21 cellular contexts compared by ENCODE assay signal in the genomic region with DNA sequence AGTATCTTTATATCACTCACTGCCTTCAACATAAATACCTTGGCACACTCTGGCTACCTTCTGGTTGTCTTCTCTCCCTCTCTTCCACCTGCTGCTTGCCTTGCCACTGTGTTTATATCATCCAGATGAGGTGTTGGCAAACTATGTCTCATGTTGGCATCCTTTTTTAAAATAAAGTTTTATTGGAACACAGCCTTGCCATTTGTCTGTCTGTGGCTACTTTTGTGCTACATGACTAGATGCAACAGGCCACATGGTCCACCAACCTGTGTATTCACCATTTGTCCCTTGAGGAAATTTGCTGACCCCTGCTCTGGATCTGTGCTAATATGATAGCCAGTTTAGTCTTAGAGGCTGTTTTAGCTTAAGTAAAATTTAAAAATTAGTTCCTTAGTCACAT.
"Had no signal": no experiment of that assay in that cellular context is flagged by ENCODE, and none has a peak within 500 bp of the region (broad histone marks: within the 10 kb centered on the region; RNA-seq: fewer than 3 reads in every experiment).

No MANE protein-coding gene starts in this region.

- ATAC-seq: esophagus mucosa; gastrocnemius medialis; left lobe of liver; natural killer cell treated with Interleukin-12 subunit alpha and Interleukin-12 subunit beta and Interleukin-15 and Interleukin-18, amount 100 ng/mL, for 72 hours; stimulated activated memory B cell treated with anti-CD40 and anti-IgM and Interleukin-4, amounts not matched to agents 10 μg/mL and 1 μg/mL and 100 μg/mL, for 72 hours had no signal

- H3K4me1 Mint-ChIP-seq: endodermal cell, neural progenitor cell had no signal

- H3K4me3 Mint-ChIP-seq: endodermal cell; memory B cell; natural killer cell treated with Interleukin-12 subunit alpha and Interleukin-12 subunit beta and Interleukin-15 and Interleukin-18, amount 100 ng/mL, for 72 hours; neural progenitor cell; stimulated activated memory B cell treated with anti-CD40 and anti-IgM and Interleukin-4, amounts not matched to agents 10 μg/mL and 1 μg/mL and 100 μg/mL, for 72 hours; stimulated activated naive CD8-positive, alpha-beta T cell treated with anti-CD3 and anti-CD28 coated beads, Interleukin-15, Interleukin-2, amounts not matched to agents 100 ng/mL and 50 ng/mL, for 24 hours had no signal

- H3K27ac Mint-ChIP-seq: endodermal cell; memory B cell; neural progenitor cell; progenitor cell of endocrine pancreas; stimulated activated memory B cell treated with anti-CD40 and anti-IgM and Interleukin-4, amounts not matched to agents 10 μg/mL and 1 μg/mL and 100 μg/mL, for 72 hours; stimulated activated naive CD8-positive, alpha-beta T cell treated with anti-CD3 and anti-CD28 coated beads, Interleukin-15, Interleukin-2, amounts not matched to agents 100 ng/mL and 50 ng/mL, for 24 hours had no signal

- H3K27me3 Mint-ChIP-seq: memory B cell; naive B cell; natural killer cell treated with Interleukin-12 subunit alpha and Interleukin-12 subunit beta and Interleukin-15 and Interleukin-18, amount 100 ng/mL, for 72 hours; progenitor cell of endocrine pancreas; stimulated activated memory B cell treated with anti-CD40 and anti-IgM and Interleukin-4, amounts not matched to agents 10 μg/mL and 1 μg/mL and 100 μg/mL, for 72 hours; stimulated activated naive CD8-positive, alpha-beta T cell treated with anti-CD3 and anti-CD28 coated beads, Interleukin-15, Interleukin-2, amounts not matched to agents 100 ng/mL and 50 ng/mL, for 24 hours had no signal

- DNase-seq: cortex of kidney; dorsolateral prefrontal cortex; effector CD4-positive, alpha-beta T cell; endodermal cell; foreskin fibroblast; gastrocnemius medialis; head of caudate nucleus; naive B cell; sigmoid colon; stimulated activated CD4-positive, alpha-beta T cell treated with anti-CD3 and anti-CD28 coated beads, Interleukin-2, amount 100 ng/mL, for 24 hours; stimulated activated CD4-positive, alpha-beta T cell treated with anti-CD3 and anti-CD28 coated beads, Interleukin-4, amount 100 ng/mL, for 24 hours; upper lobe of left lung had no signal

- H3K9me3 ChIP-seq: gastrocnemius medialis, sigmoid colon, thoracic aorta, upper lobe of left lung had no signal

- H3K9me3 Mint-ChIP-seq: memory B cell; natural killer cell treated with Interleukin-12 subunit alpha and Interleukin-12 subunit beta and Interleukin-15 and Interleukin-18, amount 100 ng/mL, for 72 hours; stimulated activated memory B cell treated with anti-CD40 and anti-IgM and Interleukin-4, amounts not matched to agents 10 μg/mL and 1 μg/mL and 100 μg/mL, for 72 hours; stimulated activated naive CD8-positive, alpha-beta T cell treated with anti-CD3 and anti-CD28 coated beads, Interleukin-15, Interleukin-2, amounts not matched to agents 100 ng/mL and 50 ng/mL, for 24 hours had no signal
